In the genomic region with DNA sequence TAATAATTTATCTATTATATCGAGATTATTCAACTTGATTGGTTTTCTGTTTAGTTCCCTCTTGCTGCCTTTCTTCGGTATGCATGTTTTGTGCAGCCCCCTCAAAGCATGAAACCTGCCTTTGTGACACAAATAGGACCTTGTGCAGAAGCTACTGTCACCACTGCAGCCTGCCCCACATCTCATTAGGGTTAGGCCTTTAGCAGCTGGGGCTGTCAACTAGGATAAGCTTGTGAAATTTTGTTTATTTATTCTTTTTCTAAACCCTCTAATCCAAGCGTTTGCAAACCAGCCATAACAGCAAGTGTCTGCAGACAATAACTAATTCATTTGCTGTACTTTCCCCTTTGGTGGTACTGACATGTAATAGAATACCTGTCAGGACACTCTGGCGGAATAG, we compare ENCODE assay signal across 30 cellular contexts.
"Had no signal": no experiment of that assay in that cellular context is flagged by ENCODE, and none has a peak within 500 bp of the region (broad histone marks: within the 10 kb centered on the region; RNA-seq: fewer than 3 reads in every experiment).

No MANE protein-coding gene starts in this region.

- DNase-seq: activated CD4-positive, alpha-beta memory T cell treated with anti-CD3 and anti-CD28 coated beads for 36 hours; activated CD4-positive, alpha-beta T cell treated with anti-CD3 and anti-CD28 coated beads for 36 hours; activated CD4-positive, alpha-beta T cell treated with anti-CD3 and anti-CD28 coated beads, Interleukin-2, amount 10 ng/mL, durations not matched to agents 24 days and 14 days; activated CD4-positive, CD25-positive, alpha-beta regulatory T cell; activated CD4-positive, CD25-positive, alpha-beta regulatory T cell treated with anti-CD3 and anti-CD28 coated beads, Interleukin-2, amount 50 U/mL, for 72 hours; activated CD8-positive, alpha-beta memory T cell treated with anti-CD3 and anti-CD28 coated beads, Interleukin-2, amount 10 ng/mL, durations not matched to agents 7 days and 5 days; activated CD8-positive, alpha-beta memory T cell treated with anti-CD3 and anti-CD28 coated beads, Interleukin-2, amount 50 U/mL, for 4 hours; activated CD8-positive, alpha-beta T cell treated with anti-CD3 and anti-CD28 coated beads, Interleukin-2, amount 10 ng/mL, durations not matched to agents 7 days and 5 days; activated effector memory CD4-positive, alpha-beta T cell treated with anti-CD3 and anti-CD28 coated beads, Interleukin-2, amount 50 U/mL, for 16 hours; activated naive CD4-positive, alpha-beta T cell treated with anti-CD3 and anti-CD28 coated beads for 36 hours; activated naive CD8-positive, alpha-beta T cell treated with anti-CD3 and anti-CD28 coated beads for 36 hours; activated naive CD8-positive, alpha-beta T cell treated with anti-CD3 and anti-CD28 coated beads, Interleukin-2, amount 50 U/mL, for 24 hours; activated T-cell treated with anti-CD3 and anti-CD28 coated beads, Interleukin-2, amount 50 U/mL, for 1 hour; activated T-cell treated with anti-CD3 and anti-CD28 coated beads, Interleukin-2, amount 50 U/mL, for 48 hours; adrenal gland; amygdala; aorta; body of pancreas; caudate nucleus; cortex of kidney; effector CD4-positive, alpha-beta T cell; effector memory CD8-positive, alpha-beta T cell; erythroblast; foreskin melanocyte; T-helper 2 cell had no signal

- H3K9me3 Mint-ChIP-seq: activated naive CD8-positive, alpha-beta T cell treated with anti-CD3 and anti-CD28 coated beads, Interleukin-2, amount 50 U/mL, for 24 hours had no signal

- H3K27me3 ChIP-seq: adrenal gland, body of pancreas, esophagus muscularis mucosa, gastroesophageal sphincter had no signal

- H3K4me1 Mint-ChIP-seq: activated CD4-positive, alpha-beta T cell treated with anti-CD3 and anti-CD28 coated beads for 36 hours; activated CD4-positive, alpha-beta T cell treated with anti-CD3 and anti-CD28 coated beads, Interleukin-2, amount 10 ng/mL, durations not matched to agents 24 days and 14 days; activated CD8-positive, alpha-beta memory T cell treated with anti-CD3 and anti-CD28 coated beads, Interleukin-2, amount 10 ng/mL, durations not matched to agents 7 days and 5 days; activated naive CD4-positive, alpha-beta T cell treated with anti-CD3 and anti-CD28 coated beads, Interleukin-2, amount 50 U/mL, for 24 hours; activated naive CD8-positive, alpha-beta T cell treated with anti-CD3 and anti-CD28 coated beads for 36 hours; activated naive CD8-positive, alpha-beta T cell treated with anti-CD3 and anti-CD28 coated beads, Interleukin-2, amount 50 U/mL, for 24 hours had no signal

- H3K27ac Mint-ChIP-seq: activated CD4-positive, alpha-beta memory T cell treated with anti-CD3 and anti-CD28 coated beads for 36 hours; activated CD4-positive, alpha-beta T cell treated with anti-CD3 and anti-CD28 coated beads for 36 hours; activated CD4-positive, alpha-beta T cell treated with anti-CD3 and anti-CD28 coated beads, Interleukin-2, amount 10 ng/mL, durations not matched to agents 24 days and 14 days; activated CD8-positive, alpha-beta memory T cell treated with anti-CD3 and anti-CD28 coated beads, Interleukin-2, amount 10 ng/mL, durations not matched to agents 7 days and 5 days; activated CD8-positive, alpha-beta T cell treated with anti-CD3 and anti-CD28 coated beads, Interleukin-2, amount 10 ng/mL, durations not matched to agents 7 days and 5 days; activated naive CD4-positive, alpha-beta T cell treated with anti-CD3 and anti-CD28 coated beads for 36 hours; activated naive CD4-positive, alpha-beta T cell treated with anti-CD3 and anti-CD28 coated beads, Interleukin-2, amount 50 U/mL, for 24 hours; activated naive CD8-positive, alpha-beta T cell treated with anti-CD3 and anti-CD28 coated beads for 36 hours; activated naive CD8-positive, alpha-beta T cell treated with anti-CD3 and anti-CD28 coated beads, Interleukin-2, amount 50 U/mL, for 24 hours; activated T-helper 1 cell treated with anti-CD3 and anti-CD28 coated beads, Interleukin-12 subunit alpha, Interleukin-12 subunit beta, Interleukin-2, Interleukin-4 antibody, amounts not matched to agents 30 ng/mL and 10 ng/mL and 1 ng/mL, durations not matched to agents 14 hours and 24 hours and 36 hours; activated T-helper 2 cell treated with anti-CD3 and anti-CD28 coated beads, Interferon-gamma antibody, Interleukin-2, Interleukin-4, amounts not matched to agents 10 μg/mL and 5 μg/mL and 100 μg/mL, durations not matched to agents 14 hours and 24 hours and 36 hours; effector memory CD8-positive, alpha-beta T cell had no signal

- H3K4me3 Mint-ChIP-seq: activated CD4-positive, alpha-beta memory T cell treated with anti-CD3 and anti-CD28 coated beads for 36 hours; activated CD4-positive, alpha-beta T cell treated with anti-CD3 and anti-CD28 coated beads for 36 hours; activated CD4-positive, alpha-beta T cell treated with anti-CD3 and anti-CD28 coated beads, Interleukin-2, amount 10 ng/mL, durations not matched to agents 24 days and 14 days; activated CD8-positive, alpha-beta memory T cell treated with anti-CD3 and anti-CD28 coated beads, Interleukin-2, amount 10 ng/mL, durations not matched to agents 7 days and 5 days; activated CD8-positive, alpha-beta T cell treated with anti-CD3 and anti-CD28 coated beads, Interleukin-2, amount 10 ng/mL, durations not matched to agents 7 days and 5 days; activated naive CD4-positive, alpha-beta T cell treated with anti-CD3 and anti-CD28 coated beads for 36 hours; activated naive CD4-positive, alpha-beta T cell treated with anti-CD3 and anti-CD28 coated beads, Interleukin-2, amount 50 U/mL, for 24 hours; activated naive CD8-positive, alpha-beta T cell treated with anti-CD3 and anti-CD28 coated beads for 36 hours; activated naive CD8-positive, alpha-beta T cell treated with anti-CD3 and anti-CD28 coated beads, Interleukin-2, amount 50 U/mL, for 24 hours; activated T-helper 1 cell treated with anti-CD3 and anti-CD28 coated beads, Interleukin-12 subunit alpha, Interleukin-12 subunit beta, Interleukin-2, Interleukin-4 antibody, amounts not matched to agents 30 ng/mL and 10 ng/mL and 1 ng/mL, durations not matched to agents 14 hours and 24 hours and 36 hours; effector memory CD8-positive, alpha-beta T cell had no signal

- H3K4me1 ChIP-seq: adrenal gland, body of pancreas, esophagus muscularis mucosa, gastroesophageal sphincter had no signal

- H3K4me3 ChIP-seq: adrenal gland, body of pancreas, esophagus muscularis mucosa, gastroesophageal sphincter had no signal

- H3K9me3 ChIP-seq: adrenal gland, body of pancreas, esophagus muscularis mucosa, gastroesophageal sphincter had no signal

- H3K36me3 Mint-ChIP-seq: activated CD4-positive, alpha-beta memory T cell treated with anti-CD3 and anti-CD28 coated beads for 36 hours; activated CD8-positive, alpha-beta memory T cell treated with anti-CD3 and anti-CD28 coated beads, Interleukin-2, amount 10 ng/mL, durations not matched to agents 7 days and 5 days; activated naive CD4-positive, alpha-beta T cell treated with anti-CD3 and anti-CD28 coated beads, Interleukin-2, amount 50 U/mL, for 24 hours; activated naive CD8-positive, alpha-beta T cell treated with anti-CD3 and anti-CD28 coated beads for 36 hours had no signal

- ATAC-seq: activated CD4-positive, alpha-beta T cell treated with anti-CD3 and anti-CD28 coated beads for 36 hours; activated CD8-positive, alpha-beta memory T cell treated with anti-CD3 and anti-CD28 coated beads, Interleukin-2, amount 10 ng/mL, durations not matched to agents 7 days and 5 days; activated CD8-positive, alpha-beta T cell treated with anti-CD3 and anti-CD28 coated beads, Interleukin-2, amount 10 ng/mL, durations not matched to agents 7 days and 5 days; activated naive CD8-positive, alpha-beta T cell treated with anti-CD3 and anti-CD28 coated beads, Interleukin-2, amount 50 U/mL, for 24 hours; body of pancreas; effector memory CD8-positive, alpha-beta T cell; gastroesophageal sphincter had no signal

- H3K27me3 Mint-ChIP-seq: activated CD4-positive, alpha-beta memory T cell treated with anti-CD3 and anti-CD28 coated beads for 36 hours; activated CD4-positive, alpha-beta T cell treated with anti-CD3 and anti-CD28 coated beads for 36 hours; activated CD4-positive, alpha-beta T cell treated with anti-CD3 and anti-CD28 coated beads, Interleukin-2, amount 10 ng/mL, durations not matched to agents 24 days and 14 days; activated CD8-positive, alpha-beta memory T cell treated with anti-CD3 and anti-CD28 coated beads, Interleukin-2, amount 10 ng/mL, durations not matched to agents 7 days and 5 days; activated naive CD8-positive, alpha-beta T cell treated with anti-CD3 and anti-CD28 coated beads for 36 hours; activated naive CD8-positive, alpha-beta T cell treated with anti-CD3 and anti-CD28 coated beads, Interleukin-2, amount 50 U/mL, for 24 hours had no signal

- H3K27ac ChIP-seq: adrenal gland, body of pancreas, esophagus muscularis mucosa, gastroesophageal sphincter had no signal

- H3K36me3 ChIP-seq: adrenal gland, esophagus muscularis mucosa, gastroesophageal sphincter had no signal
